Comparison of ENCODE assay signal across 8 cellular contexts in genomic region chr2:43773876-43774613, GRCh38. TPM values are rescaled to one million over a fixed set of nuclear protein-coding genes. Genes with fewer than 3 reads are reported as not detected.
DNase-seq lines count a peak whose midpoint lies in the region; ATAC-seq and TF ChIP-seq lines count a peak whose summit lies in the region.

TSS of gene DYNC2LI1 (plus strand) at chr2:43774039. CDS start at chr2:43774139, 100 bp downstream.

- under 1% methylated on average over 23 of the region's 31 CpGs for WGBS in right lobe of liver (ENCODE audit: insufficient coverage, low coverage, low lambda C conversion rate, missing lambda C conversion rate)

- peak within 1 kb of the TSS; percentile 81 to 87 for H3K9ac ChIP-seq in duodenal mucosa (ENCODE audit: low read depth in 1 of 2, low read length in 2 of 2)

- no peaks in the 10 kb centered on the region for H3K27me3 ChIP-seq in duodenal mucosa (ENCODE audit: control insufficient read depth in 1 of 2, insufficient read depth in 2 of 2, low read length in 2 of 2)
- no peaks in the 10 kb centered on the region for H3K27me3 ChIP-seq in right lobe of liver

- H3K27me3 Mint-ChIP-seq in activated CD4-positive, alpha-beta memory T cell treated with anti-CD3 and anti-CD28 coated beads for 36 hours = no peaks in the 10 kb centered on the region

- no peak for TF ChIP-seq CTCF in right lobe of liver (IDR thresholded peaks at IDR 0.05)

- H3K27ac ChIP-seq in duodenal mucosa (ENCODE audit: low read depth, low read length) (peak within 1 kb of the TSS; percentile 83), right lobe of liver (peak within 1 kb of the TSS; percentile 8 to 77 (median 60))

- ATAC-seq in GM19372 (IDR thresholded peaks at IDR 0.05; ENCODE audit: low read depth, unreplicated experiment) = peak; percentile 100
- ATAC-seq in HG03558 (IDR thresholded peaks at IDR 0.05; ENCODE audit: extremely low read depth, unreplicated experiment) = peak; percentile 97
- peak; percentile 99 for ATAC-seq in right lobe of liver

- intact Hi-C loops in activated CD4-positive, alpha-beta memory T cell treated with anti-CD3 and anti-CD28 coated beads for 36 hours (cut with micrococcal nuclease) = loop anchor here (10.0 kb wide), 2 partner anchors 139 to 1061 kb away; partner anchors contain the start of gene PLEKHH2
- intact Hi-C loops in right lobe of liver (cut with DNase I) = no loop called here

- no peaks in the 10 kb centered on the region for H3K9me3 Mint-ChIP-seq in activated CD4-positive, alpha-beta memory T cell treated with anti-CD3 and anti-CD28 coated beads for 36 hours

- no peaks in the 10 kb centered on the region for H3K9me3 ChIP-seq in duodenal mucosa (ENCODE audit: control insufficient read depth in 1 of 2, low read length in 2 of 2)
- no peaks in the 10 kb centered on the region for H3K9me3 ChIP-seq in right lobe of liver

- POLR2A ChIA-PET in activated CD4-positive, alpha-beta memory T cell treated with anti-CD3 and anti-CD28 coated beads for 36 hours (lab: Charles Lee) = interaction anchor here (0.8 kb wide), 1 partner anchor 9 kb away, joined by 3 read pairs; no protein-coding TSS in a partner anchor

- peaks cover 3% of the 10 kb centered on the region for H3K36me3 Mint-ChIP-seq in activated CD4-positive, alpha-beta memory T cell treated with anti-CD3 and anti-CD28 coated beads for 36 hours

- H3K4me1 Mint-ChIP-seq in activated CD4-positive, alpha-beta memory T cell treated with anti-CD3 and anti-CD28 coated beads for 36 hours (ENCODE audit: low read depth) = peaks cover 25% of the 10 kb centered on the region

- H3K4me3 Mint-ChIP-seq in activated CD4-positive, alpha-beta memory T cell treated with anti-CD3 and anti-CD28 coated beads for 36 hours = peak within 1 kb of the TSS; percentile 95

- CTCF ChIA-PET in activated CD4-positive, alpha-beta memory T cell treated with anti-CD3 and anti-CD28 coated beads for 36 hours (lab: Charles Lee) = interaction anchor here (1.0 to 1.7 kb wide), 2 partner anchors 12 to 161 kb away, joined by 4 to 6 read pairs; no protein-coding TSS in a partner anchor

- no peaks in the 10 kb centered on the region for H3K4me1 ChIP-seq in duodenal mucosa (ENCODE audit: control insufficient read depth in 1 of 2, insufficient read depth in 2 of 2, low read length in 2 of 2)
- H3K4me1 ChIP-seq in right lobe of liver = peaks cover 0 to 4% (median 2%) of the 10 kb centered on the region in 4 donors

- peak within 1 kb of the TSS; percentile 82 for H3K27ac Mint-ChIP-seq in activated CD4-positive, alpha-beta memory T cell treated with anti-CD3 and anti-CD28 coated beads for 36 hours

- DNase-seq in C1 segment of cervical spinal cord (lab: John Stamatoyannopoulos, UW) = peak in 13 of 14 donors; percentile 12 to 90 (median 77)
- DNase-seq in NCI-H748 treated with DMSO at 0.1 percent for 48 hours (lab: John Stamatoyannopoulos, UW) = peak; percentile 70
- DNase-seq in activated CD4-positive, alpha-beta memory T cell treated with anti-CD3 and anti-CD28 coated beads for 36 hours = peak; percentile 91
- peak; percentile 92 to 95 (median 93) for DNase-seq in right lobe of liver
- peak; percentile 77 for DNase-seq in stimulated activated CD4-positive, alpha-beta T cell treated with anti-CD3 and anti-CD28 coated beads, Interleukin-4, amount 100 ng/mL, for 4 hours

- TF ChIP-seq POLR2A in right lobe of liver (IDR thresholded peaks at IDR 0.05) = no peak

- H3K4me3 ChIP-seq in duodenal mucosa (ENCODE audit: low read depth in 1 of 2, low read length in 2 of 2) (peak within 1 kb of the TSS; percentile 91 to 96), right lobe of liver (peak within 1 kb of the TSS; percentile 59 to 75 (median 69))

- peaks cover 4% of the 10 kb centered on the region in 2 donors for H3K36me3 ChIP-seq in duodenal mucosa (ENCODE audit: control insufficient read depth in 1 of 2, insufficient read depth in 2 of 2, low read length in 2 of 2)
- H3K36me3 ChIP-seq in right lobe of liver = no peaks in the 10 kb centered on the region

RNA-seq across cellular contexts. Expression of gene DYNC2LI1, which starts in this region (rescaled TPM):
- total RNA-seq in activated CD4-positive, alpha-beta memory T cell treated with anti-CD3 and anti-CD28 coated beads for 36 hours = 10 to 100 TPM; 17.7 to 18.7 TPM
- total RNA-seq in right lobe of liver = 1 to 10 TPM; 3.2 to 6.9 (median 6.2) TPM

Comparison
In these comparisons a context has a peak if more than half of its experiments do, and no peak if none do; other contexts are left out.
1. Peak in every context shown above with its lines: DNase-seq, ATAC-seq, H3K4me3 ChIP-seq and H3K27ac ChIP-seq.